In the genomic region with DNA sequence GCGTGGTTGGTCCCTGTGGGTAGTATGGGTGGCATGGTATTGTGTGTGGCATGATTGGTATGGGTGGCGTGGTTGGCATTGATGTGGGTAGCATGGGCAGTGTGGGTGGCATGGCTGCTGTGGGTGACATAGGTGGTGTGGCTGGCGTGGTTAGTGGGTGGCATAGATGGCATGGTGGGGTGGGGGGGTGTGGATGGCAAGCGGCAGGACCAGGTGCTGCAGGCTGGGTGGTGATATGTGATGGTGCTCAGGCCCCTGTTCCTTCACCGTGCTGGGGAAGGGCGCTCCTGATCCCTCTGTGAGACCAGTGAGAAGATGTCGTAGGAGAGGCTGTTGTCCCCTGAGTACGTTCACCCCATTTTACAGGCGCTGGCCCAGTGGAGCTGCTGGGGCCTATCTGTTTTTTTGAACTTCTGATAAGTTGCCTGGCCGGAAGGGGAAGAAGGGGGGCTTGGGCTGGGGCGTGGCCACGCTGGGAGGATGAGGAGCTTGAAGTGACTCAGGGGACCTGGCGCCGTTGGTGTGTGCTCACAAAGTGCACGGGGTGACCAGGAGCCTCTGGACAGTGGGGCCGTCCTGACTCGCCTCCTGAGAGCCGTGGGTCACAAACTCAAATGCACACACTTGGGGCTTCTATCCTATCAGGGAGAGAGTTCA, we compare ENCODE assay signal across 10 cellular contexts. TPM values are rescaled to one million over a fixed set of nuclear protein-coding genes. Genes with fewer than 3 reads are reported as not detected.
DNase-seq lines count a peak whose midpoint lies in the region; ATAC-seq, FAIRE-seq and TF ChIP-seq lines count a peak whose summit lies in the region.
"Had no signal": no experiment of that assay in that cellular context is flagged by ENCODE, and none has a peak within 500 bp of the region (broad histone marks: within the 10 kb centered on the region; RNA-seq: fewer than 3 reads in every experiment).

No MANE protein-coding gene starts in this region.

- peak overlapping the region; percentile 12 for H3K4me3 ChIP-seq in NB4 (ENCODE audit: low read depth, low read length)
- H3K4me3 ChIP-seq in K562: no peak overlapping the region
- H3K4me3 ChIP-seq in neutrophil (ENCODE audit: low read depth in 1 of 2, low read length in 1 of 2): peak overlapping the region; percentile 50 to 54

- peak overlapping the region; percentile 53 to 88 for H3K9ac ChIP-seq in K562 (ENCODE audit: insufficient read depth in 1 of 2, low read depth in 2 of 2, low read length in 2 of 2)

- peak overlapping the region; percentile 75 for H3K4me2 ChIP-seq in K562 (ENCODE audit: insufficient read depth, low read length)

- WGBS in K562 (ENCODE audit: insufficient coverage, low coverage, missing lambda C conversion rate): 8% methylated on average over 6 of the region's 18 CpGs

- H2AFZ ChIP-seq in K562 (ENCODE audit: low read depth, low read length): peak overlapping the region; percentile 75

- FAIRE-seq in K562 (lab: Jason Lieb, UNC): peak; percentile 82

- TF ChIP-seq CTCF in GM13976 (IDR thresholded peaks at IDR 0.05; ENCODE audit: borderline replicate concordance, control extremely low read depth, extremely low read depth, insufficient read depth, missing control alignments) (no peak), NB4 (IDR thresholded peaks at IDR 0.05; ENCODE audit: low read depth, low read length) (no peak), K562 (IDR thresholded peaks at IDR 0.05 in 2 of 3, conservative IDR thresholded peaks at IDR 0.05 in 1 of 3; ENCODE audit: insufficient read depth in 2 of 3, low read depth in 1 of 3, low read length in 3 of 3) (no peak), neutrophil (IDR thresholded peaks at IDR 0.05) (no peak)

- ATAC-seq in K562: peak; percentile 95
- ATAC-seq: HCT116 had no signal

- peaks cover 4% of the 10 kb centered on the region; the same call in 1 of the 3 replicates for H3K36me3 ChIP-seq in K562 (ENCODE audit: control insufficient read depth, insufficient read depth, low read length)
- H3K36me3 ChIP-seq in neutrophil: no peaks in the 10 kb centered on the region

- H3K27ac ChIP-seq in K562 (ENCODE audit: extremely low read depth, low read depth, low read length) (peak overlapping the region; percentile 71), neutrophil (peak overlapping the region; percentile 87)

- TF ChIP-seq RAD21 in K562 (CRISPR knock-in tag; conservative IDR thresholded peaks at IDR 0.05 in 1 of 2, IDR thresholded peaks at IDR 0.05 in 1 of 2): no peak

- peak; percentile 64 for DNase-seq in GM13976 (ENCODE audit: low spot score)
- DNase-seq in NB4 (ENCODE audit: low read depth): peak; percentile 97
- peak; percentile 76 to 91 (median 82) for DNase-seq in K562 (ENCODE audit: extremely low read depth in 1 of 4, low spot score in 3 of 4)
- DNase-seq in NCI-H345 treated with DMSO at 0.1 percent for 48 hours (lab: John Stamatoyannopoulos, UW; ENCODE audit: unreplicated experiment): no peak
- DNase-seq in NCI-H526 (lab: John Stamatoyannopoulos, UW): no peak
- DNase-seq in central memory CD4-positive, alpha-beta T cell: no peak
- no peak for DNase-seq in DMS 273 treated with DMSO at 0.1 percent for 48 hours (lab: John Stamatoyannopoulos, UW)
- DNase-seq: RPMI8226 had no signal

- H3K27me3 ChIP-seq in K562 (ENCODE audit: control insufficient read depth in 2 of 2, insufficient read depth in 2 of 2, low read length in 2 of 2): no peaks in the 10 kb centered on the region
- H3K27me3 ChIP-seq in neutrophil: no peaks in the 10 kb centered on the region

- H3K4me1 ChIP-seq in K562 (replicated peaks in 1 of 2; ENCODE audit: control insufficient read depth in 2 of 2, insufficient read depth in 2 of 2, low read length in 2 of 2): peaks cover 31 to 62% of the 10 kb centered on the region in 2 experiments; a peak in 4 of 5 replicates
- peaks cover 73 to 98% of the 10 kb centered on the region in 2 experiments for H3K4me1 ChIP-seq in neutrophil (ENCODE audit: control insufficient read depth in 1 of 2, insufficient read depth in 1 of 2, low read depth in 1 of 2, low read length in 1 of 2)

- no TSS peak for BruUV-seq in K562 (replicated peaks; lab: Mats Ljungman, UMichigan)

- CTCF ChIA-PET in K562 (lab: Yijun Ruan, JAX; ENCODE audit: low intra/inter-chr PET ratio): no interaction called here

- H3K9me3 ChIP-seq in K562 (replicated peaks; ENCODE audit: control insufficient read depth, insufficient read depth, low read depth, low read length) (no peaks in the 10 kb centered on the region), neutrophil (no peaks in the 10 kb centered on the region)

- TF ChIP-seq POLR2A in NB4 (IDR thresholded peaks at IDR 0.05; ENCODE audit: extremely low read depth, insufficient read length) (peak; percentile 54), K562 (conservative IDR thresholded peaks at IDR 0.05) (0 out of 2 replicates have a peak, but pooled peaks have one; percentile 18)

- POLR2A ChIA-PET in K562 (lab: Yijun Ruan, JAX): interaction anchor here (0.6 to 1.4 kb wide), 5 partner anchors 11 to 68 kb away, joined by 3 to 4 read pairs (median 3); no protein-coding TSS in a partner anchor

- peak; percentile 31; the same call in 1 of the 2 replicates for TF ChIP-seq EP300 in K562 (IDR thresholded peaks at IDR 0.05; ENCODE audit: low read length)

- H3K9me1 ChIP-seq in K562 (ENCODE audit: control insufficient read depth, insufficient read depth, low read length): peaks cover 4% of the 10 kb centered on the region

- H4K20me1 ChIP-seq in K562 (replicated peaks; ENCODE audit: control insufficient read depth, insufficient read depth, low read length): no peaks in the 10 kb centered on the region

- in situ Hi-C loops in GM13976 (cut with MboI; ENCODE audit: low sequenced_read_pairs, unreplicated experiment): no loop called here
- in situ Hi-C loops in K562 (cut with MboI): no loop called here

- intact Hi-C loops in K562 (cut with micrococcal nuclease): no loop called here

- peaks cover 49% of the 10 kb centered on the region for H3K79me2 ChIP-seq in K562 (ENCODE audit: control insufficient read depth, insufficient read depth, low read length)

TF ChIP-seq in K562, 482 proteins besides CTCF, POLR2A, EP300 and RAD21 (continues in another document):
- TF ChIP-seq, protein P1, sequence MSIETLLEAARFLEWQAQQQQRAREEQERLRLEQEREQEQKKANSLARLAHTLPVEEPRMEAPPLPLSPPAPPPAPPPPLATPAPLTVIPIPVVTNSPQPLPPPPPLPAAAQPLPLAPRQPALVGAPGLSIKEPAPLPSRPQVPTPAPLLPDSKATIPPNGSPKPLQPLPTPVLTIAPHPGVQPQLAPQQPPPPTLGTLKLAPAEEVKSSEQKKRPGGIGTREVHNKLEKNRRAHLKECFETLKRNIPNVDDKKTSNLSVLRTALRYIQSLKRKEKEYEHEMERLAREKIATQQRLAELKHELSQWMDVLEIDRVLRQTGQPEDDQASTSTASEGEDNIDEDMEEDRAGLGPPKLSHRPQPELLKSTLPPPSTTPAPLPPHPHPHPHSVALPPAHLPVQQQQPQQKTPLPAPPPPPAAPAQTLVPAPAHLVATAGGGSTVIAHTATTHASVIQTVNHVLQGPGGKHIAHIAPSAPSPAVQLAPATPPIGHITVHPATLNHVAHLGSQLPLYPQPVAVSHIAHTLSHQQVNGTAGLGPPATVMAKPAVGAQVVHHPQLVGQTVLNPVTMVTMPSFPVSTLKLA (conservative IDR thresholded peaks at IDR 0.05): 0 out of 4 replicates have a peak, but pooled peaks of 1 of the 2 experiments have one; percentile 53
- TF ChIP-seq BACH1 (tag; IDR thresholded peaks at IDR 0.05): no peak
- TF ChIP-seq NR3C1 (CRISPR knock-in tag; IDR thresholded peaks at IDR 0.05): no peak
- TF ChIP-seq MYBL2 (IDR thresholded peaks at IDR 0.05; ENCODE audit: low read depth): no peak
- no peak for TF ChIP-seq MYBL2 (CRISPR knock-in tag; IDR thresholded peaks at IDR 0.05; ENCODE audit: borderline replicate concordance)
- TF ChIP-seq CHCHD3 (CRISPR knock-in tag; IDR thresholded peaks at IDR 0.05): no peak
- no peak for TF ChIP-seq POLR2B (IDR thresholded peaks at IDR 0.05; ENCODE audit: low read depth, partially characterized antibody)
- no peak for TF ChIP-seq ASH1L (IDR thresholded peaks at IDR 0.05; ENCODE audit: borderline replicate concordance, low read depth, partially characterized antibody)
- TF ChIP-seq ATF7 (IDR thresholded peaks at IDR 0.05): peak; percentile 47; the same call in 1 of the 2 replicates
- TF ChIP-seq, protein P2, sequence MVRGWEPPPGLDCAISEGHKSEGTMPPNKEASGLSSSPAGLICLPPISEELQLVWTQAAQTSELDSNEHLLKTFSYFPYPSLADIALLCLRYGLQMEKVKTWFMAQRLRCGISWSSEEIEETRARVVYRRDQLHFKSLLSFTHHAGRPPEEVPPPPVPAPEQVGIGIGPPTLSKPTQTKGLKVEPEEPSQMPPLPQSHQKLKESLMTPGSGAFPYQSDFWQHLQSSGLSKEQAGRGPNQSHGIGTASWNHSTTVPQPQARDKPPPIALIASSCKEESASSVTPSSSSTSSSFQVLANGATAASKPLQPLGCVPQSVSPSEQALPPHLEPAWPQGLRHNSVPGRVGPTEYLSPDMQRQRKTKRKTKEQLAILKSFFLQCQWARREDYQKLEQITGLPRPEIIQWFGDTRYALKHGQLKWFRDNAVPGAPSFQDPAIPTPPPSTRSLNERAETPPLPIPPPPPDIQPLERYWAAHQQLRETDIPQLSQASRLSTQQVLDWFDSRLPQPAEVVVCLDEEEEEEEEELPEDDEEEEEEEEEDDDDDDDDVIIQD (CRISPR knock-in tag; IDR thresholded peaks at IDR 0.05): no peak
- TF ChIP-seq ZNF217 (CRISPR knock-in tag; IDR thresholded peaks at IDR 0.05): no peak
- TF ChIP-seq CREB1 (IDR thresholded peaks at IDR 0.05): no peak
- no peak for TF ChIP-seq CREB1 (CRISPR knock-in tag; IDR thresholded peaks at IDR 0.05)

RNA-seq across cellular contexts. Expression of a gene that starts 17.5 kb away (rescaled TPM):
- total RNA-seq in K562 (2011; cell fraction: chromatin; rRNA removed; ENCODE audit: low replicate concordance): 19.4 and 30.3 TPM in 2 replicates
- total RNA-seq in K562 (2011; cell fraction: nucleolus; rRNA removed): 11.8 and 18.4 TPM in 2 replicates
- total RNA-seq in K562 (2011; cell fraction: nucleoplasm; rRNA removed): 9.5 and 13.8 TPM in 2 replicates
- 8.8 TPM in 2 replicates for total RNA-seq in K562 (2014; rRNA removed)
- total RNA-seq in K562 (2014; rRNA removed; fragmentation: Illumina TruSeq; extraction: Trizol): 8.6 and 9.4 TPM in 2 replicates
- total RNA-seq in K562 (2015; rRNA removed; fragmentation: Illumina TruSeq; extraction: Trizol): 9.0 TPM in 2 replicates
- 10.1 and 11.6 TPM in 2 replicates for total RNA-seq in K562 (2021)
- polyA plus RNA-seq in K562 (2011; rRNA removed): 7.2 and 8.4 TPM in 2 replicates
- 6.2 and 7.7 TPM in 2 replicates for polyA plus RNA-seq in K562 (2011; cell fraction: cytosol; rRNA removed)
- 8.2 and 10.5 TPM in 2 replicates for polyA plus RNA-seq in K562 (2011; cell fraction: nucleus; rRNA removed)
- polyA plus RNA-seq in K562 (2012): 8.3 and 11.6 TPM in 2 replicates
- 6.5 and 7.7 TPM in 2 replicates for polyA plus RNA-seq in K562 (2014; fragmentation: Illumina TruSeq; extraction: Trizol)
- 1 to 10 TPM in 1 of 2 experiments, under 1 TPM in 1; 0.66 to 1.1 TPM for polyA plus RNA-seq in K562 (2014; fragmentation: Nextera tagmentation; extraction: Ambion mirVana)
- polyA plus RNA-seq in K562 (2014; rRNA removed): 6.9 and 7.5 TPM in 2 replicates
- 11.0 and 11.2 TPM in 2 replicates for polyA minus RNA-seq in K562 (2011; rRNA and poly(A)+ RNA removed)
- polyA minus RNA-seq in K562 (2011; cell fraction: cytosol; rRNA and poly(A)+ RNA removed): 7.9 and 8.2 TPM in 2 replicates
- 11.3 and 16.6 TPM in 2 replicates for polyA minus RNA-seq in K562 (2011; cell fraction: nucleus; rRNA and poly(A)+ RNA removed)

Comparison
In these comparisons a context has a peak if more than half of its experiments do, and no peak if none do; other contexts are left out.
1. DNase-seq: peak in GM13976 (single experiment), NB4 (single experiment) and K562 (4 of 4); none in NCI-H345 treated with DMSO at 0.1 percent for 48 hours (single experiment), NCI-H526 (0 of 2), central memory CD4-positive, alpha-beta T cell (single experiment) and DMS 273 treated with DMSO at 0.1 percent for 48 hours (single experiment).